9 cellular contexts compared by ENCODE assay signal in the genomic region with DNA sequence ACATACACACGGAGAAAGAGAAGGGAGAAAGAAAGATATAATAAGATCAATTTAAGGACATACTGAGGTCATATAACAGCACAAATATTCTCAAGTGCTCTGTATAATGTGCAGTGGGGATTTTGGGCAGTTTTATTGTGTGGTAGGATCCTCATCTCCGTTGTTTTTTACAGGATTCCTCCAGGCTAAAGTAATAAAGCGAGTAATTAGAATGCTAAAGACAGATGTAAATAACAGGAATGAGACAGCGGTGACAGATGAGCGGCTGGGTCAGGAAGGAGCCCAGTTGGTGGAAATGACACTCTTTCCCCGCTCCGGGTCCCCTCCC.
DNase-seq lines count a peak whose midpoint lies in the region; ATAC-seq and TF ChIP-seq lines count a peak whose summit lies in the region.
"Had no signal": no experiment of that assay in that cellular context is flagged by ENCODE, and none has a peak within 500 bp of the region (broad histone marks: within the 10 kb centered on the region; RNA-seq: fewer than 3 reads in every experiment).

No MANE protein-coding gene starts in this region.

- no peak overlapping the region for H3K27ac Mint-ChIP-seq in effector memory CD8-positive, alpha-beta T cell
- H3K27ac Mint-ChIP-seq in nephron progenitor cell, result no peak overlapping the region

- H3K36me3 Mint-ChIP-seq in effector memory CD8-positive, alpha-beta T cell (ENCODE audit: insufficient read depth), result no peaks in the 10 kb centered on the region
- H3K36me3 Mint-ChIP-seq in nephron progenitor cell (ENCODE audit: low read depth), result no peaks in the 10 kb centered on the region

- peak overlapping the region; percentile 75 for H3K4me3 ChIP-seq in ACC112 (ENCODE audit: low read depth, low read length)

- peaks cover 74% of the 10 kb centered on the region for H3K27me3 ChIP-seq in ACC112 (ENCODE audit: insufficient read depth, low read length)

- TF ChIP-seq CTCF in nephron progenitor cell (IDR thresholded peaks at IDR 0.05), result no peak

- ATAC-seq in effector memory CD8-positive, alpha-beta T cell (replicated peaks), result no peak
- ATAC-seq in GM19324 (IDR thresholded peaks at IDR 0.05; ENCODE audit: low FRiP score, unreplicated experiment) (no peak), GM21360 (IDR thresholded peaks at IDR 0.05; ENCODE audit: unreplicated experiment) (no peak), GM18873 (IDR thresholded peaks at IDR 0.05; ENCODE audit: low FRiP score, unreplicated experiment) (no peak)

- H3K4me1 Mint-ChIP-seq in effector memory CD8-positive, alpha-beta T cell (ENCODE audit: low read depth in 2 of 2), result peaks cover 5 to 11% of the 10 kb centered on the region in 2 donors
- H3K4me1 Mint-ChIP-seq in nephron progenitor cell, result peaks cover 14% of the 10 kb centered on the region

- peaks cover 60 to 84% of the 10 kb centered on the region in 2 donors for H3K27me3 Mint-ChIP-seq in effector memory CD8-positive, alpha-beta T cell
- H3K27me3 Mint-ChIP-seq in nephron progenitor cell (ENCODE audit: low read depth, poor library complexity), result peaks cover 95% of the 10 kb centered on the region

- H3K79me2 ChIP-seq in ACC112 (ENCODE audit: control insufficient read depth, insufficient read depth, low read length, unreplicated experiment), result no peaks in the 10 kb centered on the region

- no peaks in the 10 kb centered on the region for H3K36me3 ChIP-seq in ACC112 (ENCODE audit: insufficient read depth, low read length)

- peaks cover 0 to 4% of the 10 kb centered on the region in 2 donors for H3K9me3 Mint-ChIP-seq in effector memory CD8-positive, alpha-beta T cell
- no peaks in the 10 kb centered on the region for H3K9me3 Mint-ChIP-seq in nephron progenitor cell

- H3K4me3 Mint-ChIP-seq in effector memory CD8-positive, alpha-beta T cell, result peak overlapping the region; percentile 37 to 64
- H3K4me3 Mint-ChIP-seq in nephron progenitor cell, result peak overlapping the region; percentile 80

- in situ Hi-C loops in KBM-7 (cut with MboI; ENCODE audit: low pct_unique_long_range_greater_than_20kb, low sequenced_read_pairs), result no loop called here

- H3K27ac ChIP-seq in ACC112 (ENCODE audit: low read depth, low read length), result no peak overlapping the region

- peak; percentile 12 for DNase-seq in KBM-7
- DNase-seq in effector memory CD8-positive, alpha-beta T cell, result no peak
- DNase-seq in nephron progenitor cell, result no peak
- DNase-seq in NCI-H524 (lab: John Stamatoyannopoulos, UW), result no peak
- DNase-seq: NCI-H1092 had no signal

- H2AFZ ChIP-seq in ACC112 (ENCODE audit: low read length, unreplicated experiment), result peak overlapping the region; percentile 65

- peaks cover 4% of the 10 kb centered on the region for H3K4me1 ChIP-seq in ACC112 (ENCODE audit: control insufficient read depth, insufficient read depth, low read length, unreplicated experiment)
